10 cellular contexts compared by ENCODE assay signal in the genomic region with DNA sequence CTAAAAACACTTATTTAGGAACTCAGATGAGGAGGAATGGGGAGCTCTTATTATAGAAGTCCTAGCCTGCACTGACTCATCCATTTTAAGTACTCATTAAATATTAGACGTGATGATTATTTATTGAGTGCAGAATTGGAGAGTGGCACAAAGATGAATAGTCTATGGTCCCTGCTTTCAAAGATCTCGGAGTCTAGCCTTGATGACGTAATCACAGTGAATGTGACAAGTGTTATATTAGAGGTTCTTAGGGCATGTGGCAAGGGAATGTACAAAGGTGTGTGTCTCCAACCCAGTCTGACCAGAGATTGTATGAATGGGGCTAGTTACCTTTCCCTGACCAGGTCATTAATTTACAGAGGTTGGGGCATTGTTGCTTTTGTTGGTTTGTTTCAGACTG.
"Had no signal": no experiment of that assay in that cellular context is flagged by ENCODE, and none has a peak within 500 bp of the region (broad histone marks: within the 10 kb centered on the region; RNA-seq: fewer than 3 reads in every experiment).

No MANE protein-coding gene starts in this region.

- H3K4me3 ChIP-seq: GM23248, HAP-1 had no signal

- H3K4me2 ChIP-seq: KMS-11 had no signal

- H3K9me3 ChIP-seq: HAP-1 had no signal

- H3K36me3 ChIP-seq: HAP-1 had no signal

- DNase-seq: GM23248, GOT3, H7, HFFc6, IMR-90, KBM-7 had no signal

- H2AFZ ChIP-seq: GM23248 had no signal

- ATAC-seq: HCT116 had no signal

- H3K27ac ChIP-seq: GM23248, HL-60, KMS-11 had no signal

- H3K4me1 ChIP-seq: HAP-1 had no signal

- H3K9ac ChIP-seq: GM23248, KMS-11 had no signal
